Comparison of ENCODE assay signal across 8 cellular contexts in the genomic region with DNA sequence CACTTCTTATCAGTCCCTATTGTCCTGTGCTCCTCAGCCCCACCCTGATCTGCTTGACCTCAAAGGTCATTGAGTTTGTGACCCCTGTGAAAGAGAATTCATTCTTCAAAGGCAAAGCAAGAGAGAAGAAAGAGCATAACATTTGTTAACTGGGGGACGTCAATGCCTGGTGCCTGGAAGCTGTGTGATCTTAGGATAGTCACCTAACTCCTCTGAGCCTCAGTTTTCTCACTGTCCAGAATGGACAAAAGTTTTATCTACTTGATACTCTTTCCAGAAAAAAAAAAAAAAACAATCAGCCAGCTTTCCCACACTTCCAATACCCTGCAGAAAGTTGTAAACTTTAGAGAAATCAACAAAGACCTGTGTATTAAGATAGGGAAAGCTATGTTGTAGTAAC.
"Had no signal": no experiment of that assay in that cellular context is flagged by ENCODE, and none has a peak within 500 bp of the region (broad histone marks: within the 10 kb centered on the region; RNA-seq: fewer than 3 reads in every experiment).

No MANE protein-coding gene starts in this region.

- H3K4me3 Mint-ChIP-seq: H9, HFFc6 had no signal

- H2AFZ ChIP-seq: GM23248 had no signal

- FAIRE-seq: HepG2 had no signal

- H3K9ac ChIP-seq: GM23248 had no signal

- ATAC-seq: HCT116, HepG2 had no signal

- H3K9me3 Mint-ChIP-seq: H9 had no signal

- H3K4me3 ChIP-seq: GM23248 had no signal

- H3K27ac Mint-ChIP-seq: HFFc6, IgD-negative memory B cell had no signal

- H3K27ac ChIP-seq: GM23248, HL-60 had no signal

- DNase-seq: GM23248, GOT3, H9, HFFc6 had no signal
